ENCODE assay signal across 7 cellular contexts in genomic region chr14:20469890-20470858, GRCh38. TPM values are rescaled to one million over a fixed set of nuclear protein-coding genes. Genes with fewer than 3 reads are reported as not detected.
DNase-seq lines count a peak whose midpoint lies in the region; ATAC-seq and TF ChIP-seq lines count a peak whose summit lies in the region.

No MANE protein-coding gene starts in this region.

- H3K36me3 Mint-ChIP-seq in chondrocyte (ENCODE audit: low read depth) = peaks cover 21% of the 10 kb centered on the region

- peak; percentile 38 for ATAC-seq in GM18511 (IDR thresholded peaks at IDR 0.05; ENCODE audit: unreplicated experiment)
- ATAC-seq in HG02678 (IDR thresholded peaks at IDR 0.05; ENCODE audit: unreplicated experiment) = peak; percentile 35
- peak; percentile 65 for ATAC-seq in left colon

- peaks cover 3% of the 10 kb centered on the region for H3K27me3 Mint-ChIP-seq in chondrocyte (ENCODE audit: low read depth)

- H3K36me3 ChIP-seq in WERI-Rb-1 = peaks cover 27% of the 10 kb centered on the region

- intact Hi-C loops in left colon (cut with DNase I, micrococcal nuclease) = loop anchor here in 1 of 2 donors (5.0 to 10.0 kb wide), 2 partner anchors 55 to 142 kb away; partner anchors contain the start of gene TEP1

- no peak for TF ChIP-seq CTCF in WERI-Rb-1 (IDR thresholded peaks at IDR 0.05; ENCODE audit: low read depth, low read length)
- TF ChIP-seq CTCF in chondrocyte (IDR thresholded peaks at IDR 0.05) = no peak

- H3K27ac ChIP-seq in WERI-Rb-1 = no peak overlapping the region; the same call in 1 of the 2 replicates

- DNase-seq in NCI-H146 (lab: John Stamatoyannopoulos, UW) (peak; percentile 49), WERI-Rb-1 (peak; percentile 11), chondrocyte (ENCODE audit: low spot score) (no peak), left colon (peak; percentile 37 to 50)
- DNase-seq in stimulated activated CD4-positive, alpha-beta T cell treated with anti-CD3 and anti-CD28 coated beads, Interleukin-2, amount 100 ng/mL, for 48 hours = peak; percentile 50 to 57

- H3K9me3 ChIP-seq in WERI-Rb-1 (ENCODE audit: severe bottlenecking) = no peaks in the 10 kb centered on the region

- no peaks in the 10 kb centered on the region for H3K9me3 Mint-ChIP-seq in chondrocyte (ENCODE audit: low read depth)

- H3K27ac Mint-ChIP-seq in chondrocyte (ENCODE audit: unreplicated experiment) = peak overlapping the region; percentile 98

- H3K4me3 ChIP-seq in WERI-Rb-1 (ENCODE audit: low read depth, low read length) = peak overlapping the region; percentile 74

- peaks cover 26% of the 10 kb centered on the region for H3K4me1 Mint-ChIP-seq in chondrocyte (ENCODE audit: low read depth)

- no peaks in the 10 kb centered on the region for H3K27me3 ChIP-seq in WERI-Rb-1 (ENCODE audit: insufficient read depth, low read depth, severe bottlenecking)

- H3K4me3 Mint-ChIP-seq in chondrocyte (ENCODE audit: unreplicated experiment) = peak overlapping the region; percentile 99

RNA-seq across cellular contexts. Expression of gene PNP, which starts 1.0 kb away (rescaled TPM):
- total RNA-seq in chondrocyte (25.0 to 34.8 TPM (median 26.7 TPM) in 3 replicates), left colon (10 to 100 TPM; 66.9 to 93.6 TPM)

RNA-seq across cellular contexts. Expression of gene PIP4P1, which starts 8.9 kb away (rescaled TPM):
- total RNA-seq in chondrocyte (31.0 to 36.9 TPM (median 32.0 TPM) in 3 replicates), left colon (10 to 100 TPM; 42.0 to 42.9 TPM)

RNA-seq across cellular contexts. Expression of gene APEX1, which starts 15.1 kb away (rescaled TPM):
- total RNA-seq in chondrocyte = 141 to 168 TPM (median 142 TPM) in 3 replicates
- total RNA-seq in left colon = 10 to 100 TPM; 80.5 to 93.9 TPM

RNA-seq across cellular contexts. Expression of gene OSGEP, which starts 15.6 kb away (rescaled TPM):
- 26.0 to 41.4 TPM (median 28.6 TPM) in 3 replicates for total RNA-seq in chondrocyte
- total RNA-seq in left colon = 10 to 100 TPM; 31.2 to 35.0 TPM

RNA-seq across cellular contexts. Expression of gene KLHL33, which starts 34.2 kb away (rescaled TPM):
- total RNA-seq in chondrocyte (not detected in 3 replicates), left colon (under 1 TPM; 0.09 to 0.31 TPM)
